ENCODE assay signal across 1 cellular context in genomic region chr1:45123358-45123757, GRCh38.
A peak's percentile ranks its signal among the peaks of the same experiment; 100 is the strongest.
TF ChIP-seq lines count a peak whose summit lies in the region.

No MANE protein-coding gene starts in this region.

TF ChIP-seq in K562, 482 proteins besides CTCF, POLR2A, EP300 and RAD21 (continued from another document):
- peak; percentile 50 for TF ChIP-seq ZNF512 (tag; IDR thresholded peaks at IDR 0.05)
- no peak for TF ChIP-seq FOSL1 (tag; conservative IDR thresholded peaks at IDR 0.05)
- TF ChIP-seq TGIF2 (CRISPR knock-in tag; IDR thresholded peaks at IDR 0.05) = no peak
- TF ChIP-seq RBM22 (IDR thresholded peaks at IDR 0.05; ENCODE audit: low read depth, low read length, poor library complexity, severe bottlenecking) = no peak
- no peak for TF ChIP-seq ZNF785 (CRISPR knock-in tag; IDR thresholded peaks at IDR 0.05)
